ENCODE assay signal across 1 cellular context in the genomic region with DNA sequence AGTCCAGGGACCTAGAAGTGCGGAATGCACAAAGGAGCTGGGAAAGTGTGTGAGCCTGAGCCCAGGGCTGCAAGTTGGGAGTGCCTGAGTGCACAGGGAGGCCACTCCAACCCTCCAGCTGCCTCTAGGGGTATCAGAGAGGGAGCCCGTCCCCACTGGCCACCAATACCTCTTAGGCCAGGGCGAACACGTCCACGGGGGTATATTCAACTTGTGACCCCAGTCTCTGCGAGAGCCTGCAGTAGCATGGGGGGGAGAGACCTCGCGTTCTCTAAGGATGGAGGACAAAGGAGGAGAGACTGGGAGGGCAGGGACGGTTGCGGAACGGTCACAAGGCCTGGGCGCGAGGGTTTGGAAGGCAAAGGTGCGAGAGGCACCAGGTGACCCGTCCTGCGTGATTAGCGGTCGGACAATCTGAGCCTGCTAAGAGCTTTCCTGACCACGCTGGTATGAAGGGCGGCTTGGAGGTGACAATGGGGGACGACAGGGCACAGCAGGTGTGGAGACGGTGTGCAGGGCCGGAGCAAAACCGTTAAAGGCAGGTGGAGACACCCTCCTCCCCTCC.
A peak's percentile ranks its signal among the peaks of the same experiment; 100 is the strongest.
TF ChIP-seq lines count a peak whose summit lies in the region.

No MANE protein-coding gene starts in this region.

TF ChIP-seq in K562, 482 proteins besides CTCF, POLR2A, EP300 and RAD21 (continued from another document):
- TF ChIP-seq, protein P1, sequence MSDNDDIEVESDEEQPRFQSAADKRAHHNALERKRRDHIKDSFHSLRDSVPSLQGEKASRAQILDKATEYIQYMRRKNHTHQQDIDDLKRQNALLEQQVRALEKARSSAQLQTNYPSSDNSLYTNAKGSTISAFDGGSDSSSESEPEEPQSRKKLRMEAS (CRISPR knock-in tag; IDR thresholded peaks at IDR 0.05) = no peak
- TF ChIP-seq POLR2AphosphoS2 (IDR thresholded peaks at IDR 0.05; ENCODE audit: low read length) = no peak
- no peak for TF ChIP-seq FOXK2 (conservative IDR thresholded peaks at IDR 0.05 in 1 of 2, IDR thresholded peaks at IDR 0.05 in 1 of 2; ENCODE audit: low read depth in 2 of 2)
- TF ChIP-seq ZFP1 (CRISPR knock-in tag; IDR thresholded peaks at IDR 0.05) = no peak
- TF ChIP-seq, protein P2, sequence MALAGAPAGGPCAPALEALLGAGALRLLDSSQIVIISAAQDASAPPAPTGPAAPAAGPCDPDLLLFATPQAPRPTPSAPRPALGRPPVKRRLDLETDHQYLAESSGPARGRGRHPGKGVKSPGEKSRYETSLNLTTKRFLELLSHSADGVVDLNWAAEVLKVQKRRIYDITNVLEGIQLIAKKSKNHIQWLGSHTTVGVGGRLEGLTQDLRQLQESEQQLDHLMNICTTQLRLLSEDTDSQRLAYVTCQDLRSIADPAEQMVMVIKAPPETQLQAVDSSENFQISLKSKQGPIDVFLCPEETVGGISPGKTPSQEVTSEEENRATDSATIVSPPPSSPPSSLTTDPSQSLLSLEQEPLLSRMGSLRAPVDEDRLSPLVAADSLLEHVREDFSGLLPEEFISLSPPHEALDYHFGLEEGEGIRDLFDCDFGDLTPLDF (CRISPR knock-in tag; IDR thresholded peaks at IDR 0.05) = no peak
- TF ChIP-seq HIVEP1 (CRISPR knock-in tag; IDR thresholded peaks at IDR 0.05) = no peak
- TF ChIP-seq CBX2 (IDR thresholded peaks at IDR 0.05; ENCODE audit: insufficient read depth, low read length, poor library complexity, severe bottlenecking) = no peak
- no peak for TF ChIP-seq ETV5 (CRISPR knock-in tag; IDR thresholded peaks at IDR 0.05; ENCODE audit: low read depth)
- TF ChIP-seq, protein P3, sequence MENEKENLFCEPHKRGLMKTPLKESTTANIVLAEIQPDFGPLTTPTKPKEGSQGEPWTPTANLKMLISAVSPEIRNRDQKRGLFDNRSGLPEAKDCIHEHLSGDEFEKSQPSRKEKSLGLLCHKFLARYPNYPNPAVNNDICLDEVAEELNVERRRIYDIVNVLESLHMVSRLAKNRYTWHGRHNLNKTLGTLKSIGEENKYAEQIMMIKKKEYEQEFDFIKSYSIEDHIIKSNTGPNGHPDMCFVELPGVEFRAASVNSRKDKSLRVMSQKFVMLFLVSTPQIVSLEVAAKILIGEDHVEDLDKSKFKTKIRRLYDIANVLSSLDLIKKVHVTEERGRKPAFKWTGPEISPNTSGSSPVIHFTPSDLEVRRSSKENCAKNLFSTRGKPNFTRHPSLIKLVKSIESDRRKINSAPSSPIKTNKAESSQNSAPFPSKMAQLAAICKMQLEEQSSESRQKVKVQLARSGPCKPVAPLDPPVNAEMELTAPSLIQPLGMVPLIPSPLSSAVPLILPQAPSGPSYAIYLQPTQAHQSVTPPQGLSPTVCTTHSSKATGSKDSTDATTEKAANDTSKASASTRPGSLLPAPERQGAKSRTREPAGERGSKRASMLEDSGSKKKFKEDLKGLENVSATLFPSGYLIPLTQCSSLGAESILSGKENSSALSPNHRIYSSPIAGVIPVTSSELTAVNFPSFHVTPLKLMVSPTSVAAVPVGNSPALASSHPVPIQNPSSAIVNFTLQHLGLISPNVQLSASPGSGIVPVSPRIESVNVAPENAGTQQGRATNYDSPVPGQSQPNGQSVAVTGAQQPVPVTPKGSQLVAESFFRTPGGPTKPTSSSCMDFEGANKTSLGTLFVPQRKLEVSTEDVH (IDR thresholded peaks at IDR 0.05; ENCODE audit: low read depth, partially characterized antibody) = no peak
- no peak for TF ChIP-seq ZNF764 (CRISPR knock-in tag; IDR thresholded peaks at IDR 0.05; ENCODE audit: low read depth)
- no peak for TF ChIP-seq MECOM (CRISPR knock-in tag; IDR thresholded peaks at IDR 0.05)
- TF ChIP-seq RUNX1 (IDR thresholded peaks at IDR 0.05; ENCODE audit: low read depth) = no peak
- no peak for TF ChIP-seq ZBED1 (IDR thresholded peaks at IDR 0.05)
- no peak for TF ChIP-seq SRF (CRISPR knock-in tag; IDR thresholded peaks at IDR 0.05)
- no peak for TF ChIP-seq CBX3 (IDR thresholded peaks at IDR 0.05; ENCODE audit: borderline replicate concordance in 1 of 2, low read length in 2 of 2)
- TF ChIP-seq ZNF212 (CRISPR knock-in tag; IDR thresholded peaks at IDR 0.05) = no peak
- TF ChIP-seq BRF1 (IDR thresholded peaks at IDR 0.05; ENCODE audit: borderline replicate concordance, extremely low read depth, insufficient read length) = no peak
- TF ChIP-seq, protein P4, sequence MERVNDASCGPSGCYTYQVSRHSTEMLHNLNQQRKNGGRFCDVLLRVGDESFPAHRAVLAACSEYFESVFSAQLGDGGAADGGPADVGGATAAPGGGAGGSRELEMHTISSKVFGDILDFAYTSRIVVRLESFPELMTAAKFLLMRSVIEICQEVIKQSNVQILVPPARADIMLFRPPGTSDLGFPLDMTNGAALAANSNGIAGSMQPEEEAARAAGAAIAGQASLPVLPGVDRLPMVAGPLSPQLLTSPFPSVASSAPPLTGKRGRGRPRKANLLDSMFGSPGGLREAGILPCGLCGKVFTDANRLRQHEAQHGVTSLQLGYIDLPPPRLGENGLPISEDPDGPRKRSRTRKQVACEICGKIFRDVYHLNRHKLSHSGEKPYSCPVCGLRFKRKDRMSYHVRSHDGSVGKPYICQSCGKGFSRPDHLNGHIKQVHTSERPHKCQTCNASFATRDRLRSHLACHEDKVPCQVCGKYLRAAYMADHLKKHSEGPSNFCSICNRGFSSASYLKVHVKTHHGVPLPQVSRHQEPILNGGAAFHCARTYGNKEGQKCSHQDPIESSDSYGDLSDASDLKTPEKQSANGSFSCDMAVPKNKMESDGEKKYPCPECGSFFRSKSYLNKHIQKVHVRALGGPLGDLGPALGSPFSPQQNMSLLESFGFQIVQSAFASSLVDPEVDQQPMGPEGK (CRISPR knock-in tag; IDR thresholded peaks at IDR 0.05; ENCODE audit: borderline replicate concordance) = no peak
- TF ChIP-seq RBM39 (optimal IDR thresholded peaks at IDR 0.05; ENCODE audit: low read depth, low read length) = no peak
- no peak for TF ChIP-seq KLF13 (tag; IDR thresholded peaks at IDR 0.05; ENCODE audit: borderline replicate concordance, low read depth)
- peak; percentile 77 for TF ChIP-seq CHD1 (IDR thresholded peaks at IDR 0.05; ENCODE audit: low read length)
- no peak for TF ChIP-seq BRD4 (IDR thresholded peaks at IDR 0.05)
- peak; percentile 93 for TF ChIP-seq ZC3H4 (CRISPR knock-in tag; IDR thresholded peaks at IDR 0.05; ENCODE audit: borderline replicate concordance)
- no peak for TF ChIP-seq SOX6 (IDR thresholded peaks at IDR 0.05)
- no peak for TF ChIP-seq NR4A1 (CRISPR knock-in tag; IDR thresholded peaks at IDR 0.05)
- TF ChIP-seq NR4A1 (tag; IDR thresholded peaks at IDR 0.05) = no peak
- no peak for TF ChIP-seq ZNF507 (tag; conservative IDR thresholded peaks at IDR 0.05)
- TF ChIP-seq ESRRA (IDR thresholded peaks at IDR 0.05; ENCODE audit: borderline replicate concordance, low read depth) = no peak
- no peak for TF ChIP-seq CBX1 (IDR thresholded peaks at IDR 0.05; ENCODE audit: low read depth)
- TF ChIP-seq XRCC3 (IDR thresholded peaks at IDR 0.05) = no peak
- no peak for TF ChIP-seq TCF7L2 (IDR thresholded peaks at IDR 0.05; ENCODE audit: low read depth, low read length)
- TF ChIP-seq ZNF41 (CRISPR knock-in tag; conservative IDR thresholded peaks at IDR 0.05) = no peak
- TF ChIP-seq, protein P5, sequence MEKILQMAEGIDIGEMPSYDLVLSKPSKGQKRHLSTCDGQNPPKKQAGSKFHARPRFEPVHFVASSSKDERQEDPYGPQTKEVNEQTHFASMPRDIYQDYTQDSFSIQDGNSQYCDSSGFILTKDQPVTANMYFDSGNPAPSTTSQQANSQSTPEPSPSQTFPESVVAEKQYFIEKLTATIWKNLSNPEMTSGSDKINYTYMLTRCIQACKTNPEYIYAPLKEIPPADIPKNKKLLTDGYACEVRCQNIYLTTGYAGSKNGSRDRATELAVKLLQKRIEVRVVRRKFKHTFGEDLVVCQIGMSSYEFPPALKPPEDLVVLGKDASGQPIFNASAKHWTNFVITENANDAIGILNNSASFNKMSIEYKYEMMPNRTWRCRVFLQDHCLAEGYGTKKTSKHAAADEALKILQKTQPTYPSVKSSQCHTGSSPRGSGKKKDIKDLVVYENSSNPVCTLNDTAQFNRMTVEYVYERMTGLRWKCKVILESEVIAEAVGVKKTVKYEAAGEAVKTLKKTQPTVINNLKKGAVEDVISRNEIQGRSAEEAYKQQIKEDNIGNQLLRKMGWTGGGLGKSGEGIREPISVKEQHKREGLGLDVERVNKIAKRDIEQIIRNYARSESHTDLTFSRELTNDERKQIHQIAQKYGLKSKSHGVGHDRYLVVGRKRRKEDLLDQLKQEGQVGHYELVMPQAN (IDR thresholded peaks at IDR 0.05; ENCODE audit: borderline replicate concordance) = peak; percentile 97; the same call in 1 of the 2 replicates
- TF ChIP-seq POLR3G (IDR thresholded peaks at IDR 0.05; ENCODE audit: extremely low read depth, insufficient read length, insufficient replicate concordance) = no peak
- peak; percentile 27; the same call in 1 of the 2 replicates for TF ChIP-seq RB1 (IDR thresholded peaks at IDR 0.05; ENCODE audit: low read depth)
- no peak for TF ChIP-seq RFX1 (IDR thresholded peaks at IDR 0.05)
- peak; percentile 18 for TF ChIP-seq HNRNPLL (IDR thresholded peaks at IDR 0.05; ENCODE audit: low read depth, low read length, poor library complexity, severe bottlenecking)
- TF ChIP-seq SMAD3 (CRISPR knock-in tag; conservative IDR thresholded peaks at IDR 0.05) = no peak
- TF ChIP-seq, protein P6, sequence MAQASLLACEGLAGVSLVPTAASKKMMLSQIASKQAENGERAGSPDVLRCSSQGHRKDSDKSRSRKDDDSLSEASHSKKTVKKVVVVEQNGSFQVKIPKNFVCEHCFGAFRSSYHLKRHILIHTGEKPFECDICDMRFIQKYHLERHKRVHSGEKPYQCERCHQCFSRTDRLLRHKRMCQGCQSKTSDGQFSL (CRISPR knock-in tag; IDR thresholded peaks at IDR 0.05) = peak; percentile 68; the same call in 1 of the 2 replicates
- TF ChIP-seq, protein P6 (tag; IDR thresholded peaks at IDR 0.05) = no peak
